Comparison of ENCODE assay signal across 1 cellular context in the genomic region with DNA sequence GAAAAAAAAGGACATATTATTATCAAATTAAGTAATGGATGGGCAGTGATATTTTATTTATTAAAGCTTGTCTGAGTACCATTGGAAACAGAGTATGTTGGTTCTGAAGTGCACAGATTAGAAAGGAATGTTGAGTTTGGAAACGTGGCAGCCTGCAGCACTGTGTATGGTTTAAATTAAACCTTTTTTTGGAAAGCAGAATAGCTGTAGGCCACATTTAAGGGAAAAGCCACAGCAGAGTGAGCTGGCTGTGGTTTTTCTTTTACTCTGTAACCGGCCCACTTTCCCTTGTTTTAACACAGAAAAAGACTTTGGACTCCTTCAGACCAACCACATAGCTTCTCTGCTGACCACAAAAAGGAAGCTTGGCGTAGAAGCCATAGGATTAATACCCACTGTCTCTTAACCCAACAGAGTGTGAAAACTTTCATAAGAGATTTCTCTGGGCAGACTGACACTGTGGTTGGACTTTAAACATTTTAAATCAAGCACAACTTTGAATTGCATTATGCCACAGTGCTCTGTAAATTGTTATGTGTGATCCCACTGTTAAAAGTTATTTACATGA.
TF ChIP-seq lines count a peak whose summit lies in the region.

No MANE protein-coding gene starts in this region.

TF ChIP-seq in HepG2, 621 proteins besides CTCF, POLR2A, EP300 and RAD21 (continued from another document and continues in another):
- TF ChIP-seq, protein P1, sequence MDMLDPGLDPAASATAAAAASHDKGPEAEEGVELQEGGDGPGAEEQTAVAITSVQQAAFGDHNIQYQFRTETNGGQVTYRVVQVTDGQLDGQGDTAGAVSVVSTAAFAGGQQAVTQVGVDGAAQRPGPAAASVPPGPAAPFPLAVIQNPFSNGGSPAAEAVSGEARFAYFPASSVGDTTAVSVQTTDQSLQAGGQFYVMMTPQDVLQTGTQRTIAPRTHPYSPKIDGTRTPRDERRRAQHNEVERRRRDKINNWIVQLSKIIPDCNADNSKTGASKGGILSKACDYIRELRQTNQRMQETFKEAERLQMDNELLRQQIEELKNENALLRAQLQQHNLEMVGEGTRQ (IDR thresholded peaks at IDR 0.05; ENCODE audit: low read depth, low read length) = no peak
- TF ChIP-seq, protein P1 (CRISPR knock-in tag; IDR thresholded peaks at IDR 0.05; ENCODE audit: borderline replicate concordance) = no peak
- TF ChIP-seq HNF4A (CRISPR knock-in tag; IDR thresholded peaks at IDR 0.05) = peak; percentile 80
- TF ChIP-seq BCL6 (CRISPR knock-in tag; IDR thresholded peaks at IDR 0.05) = peak; percentile 27; the same call in 1 of the 2 replicates
- no peak for TF ChIP-seq NRL (CRISPR knock-in tag; IDR thresholded peaks at IDR 0.05; ENCODE audit: borderline replicate concordance)
- no peak for TF ChIP-seq ZNF644 (CRISPR knock-in tag; IDR thresholded peaks at IDR 0.05; ENCODE audit: low read depth)
- no peak for TF ChIP-seq KLF6 (CRISPR knock-in tag; IDR thresholded peaks at IDR 0.05)
- TF ChIP-seq HDAC1 (CRISPR knock-in tag; IDR thresholded peaks at IDR 0.05) = peak; percentile 43
- peak; percentile 39 for TF ChIP-seq SKI (IDR thresholded peaks at IDR 0.05; ENCODE audit: partially characterized antibody)
- TF ChIP-seq IKZF1 (IDR thresholded peaks at IDR 0.05) = no peak
- TF ChIP-seq SRSF4 (IDR thresholded peaks at IDR 0.05; ENCODE audit: low read depth, low read length, poor library complexity, severe bottlenecking) = no peak
- TF ChIP-seq MAFG (CRISPR knock-in tag; IDR thresholded peaks at IDR 0.05) = no peak
- TF ChIP-seq ZNF432 (CRISPR knock-in tag; IDR thresholded peaks at IDR 0.05; ENCODE audit: borderline replicate concordance) = no peak
- TF ChIP-seq FOXK1 (CRISPR knock-in tag; IDR thresholded peaks at IDR 0.05; ENCODE audit: borderline replicate concordance, low read depth) = no peak; the same call in 1 of the 2 replicates
- no peak for TF ChIP-seq ZNF788 (CRISPR knock-in tag; IDR thresholded peaks at IDR 0.05; ENCODE audit: borderline replicate concordance)
- no peak for TF ChIP-seq ZNF329 (CRISPR knock-in tag; IDR thresholded peaks at IDR 0.05; ENCODE audit: low read depth)
- TF ChIP-seq, protein P2, sequence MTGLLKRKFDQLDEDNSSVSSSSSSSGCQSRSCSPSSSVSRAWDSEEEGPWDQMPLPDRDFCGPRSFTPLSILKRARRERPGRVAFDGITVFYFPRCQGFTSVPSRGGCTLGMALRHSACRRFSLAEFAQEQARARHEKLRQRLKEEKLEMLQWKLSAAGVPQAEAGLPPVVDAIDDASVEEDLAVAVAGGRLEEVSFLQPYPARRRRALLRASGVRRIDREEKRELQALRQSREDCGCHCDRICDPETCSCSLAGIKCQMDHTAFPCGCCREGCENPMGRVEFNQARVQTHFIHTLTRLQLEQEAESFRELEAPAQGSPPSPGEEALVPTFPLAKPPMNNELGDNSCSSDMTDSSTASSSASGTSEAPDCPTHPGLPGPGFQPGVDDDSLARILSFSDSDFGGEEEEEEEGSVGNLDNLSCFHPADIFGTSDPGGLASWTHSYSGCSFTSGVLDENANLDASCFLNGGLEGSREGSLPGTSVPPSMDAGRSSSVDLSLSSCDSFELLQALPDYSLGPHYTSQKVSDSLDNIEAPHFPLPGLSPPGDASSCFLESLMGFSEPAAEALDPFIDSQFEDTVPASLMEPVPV (CRISPR knock-in tag; IDR thresholded peaks at IDR 0.05) = no peak
- TF ChIP-seq MBD4 (IDR thresholded peaks at IDR 0.05; ENCODE audit: borderline replicate concordance, low read length) = no peak
- no peak for TF ChIP-seq ZNF569 (CRISPR knock-in tag; IDR thresholded peaks at IDR 0.05; ENCODE audit: borderline replicate concordance)
- peak; percentile 37; the same call in 1 of the 2 replicates for TF ChIP-seq PITX1 (CRISPR knock-in tag; IDR thresholded peaks at IDR 0.05)
- no peak for TF ChIP-seq MTF2 (CRISPR knock-in tag; IDR thresholded peaks at IDR 0.05; ENCODE audit: borderline replicate concordance)
- TF ChIP-seq ZNF883 (CRISPR knock-in tag; IDR thresholded peaks at IDR 0.05; ENCODE audit: not compliant biosample characterization) = no peak
- TF ChIP-seq, protein P3, sequence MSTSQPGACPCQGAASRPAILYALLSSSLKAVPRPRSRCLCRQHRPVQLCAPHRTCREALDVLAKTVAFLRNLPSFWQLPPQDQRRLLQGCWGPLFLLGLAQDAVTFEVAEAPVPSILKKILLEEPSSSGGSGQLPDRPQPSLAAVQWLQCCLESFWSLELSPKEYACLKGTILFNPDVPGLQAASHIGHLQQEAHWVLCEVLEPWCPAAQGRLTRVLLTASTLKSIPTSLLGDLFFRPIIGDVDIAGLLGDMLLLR (CRISPR knock-in tag; IDR thresholded peaks at IDR 0.05) = no peak
- TF ChIP-seq ZNF790 (CRISPR knock-in tag; IDR thresholded peaks at IDR 0.05; ENCODE audit: borderline replicate concordance) = no peak
- TF ChIP-seq MIER3 (CRISPR knock-in tag; IDR thresholded peaks at IDR 0.05; ENCODE audit: borderline replicate concordance) = no peak
- TF ChIP-seq HOXA5 (CRISPR knock-in tag; IDR thresholded peaks at IDR 0.05) = no peak
- TF ChIP-seq, protein P4, sequence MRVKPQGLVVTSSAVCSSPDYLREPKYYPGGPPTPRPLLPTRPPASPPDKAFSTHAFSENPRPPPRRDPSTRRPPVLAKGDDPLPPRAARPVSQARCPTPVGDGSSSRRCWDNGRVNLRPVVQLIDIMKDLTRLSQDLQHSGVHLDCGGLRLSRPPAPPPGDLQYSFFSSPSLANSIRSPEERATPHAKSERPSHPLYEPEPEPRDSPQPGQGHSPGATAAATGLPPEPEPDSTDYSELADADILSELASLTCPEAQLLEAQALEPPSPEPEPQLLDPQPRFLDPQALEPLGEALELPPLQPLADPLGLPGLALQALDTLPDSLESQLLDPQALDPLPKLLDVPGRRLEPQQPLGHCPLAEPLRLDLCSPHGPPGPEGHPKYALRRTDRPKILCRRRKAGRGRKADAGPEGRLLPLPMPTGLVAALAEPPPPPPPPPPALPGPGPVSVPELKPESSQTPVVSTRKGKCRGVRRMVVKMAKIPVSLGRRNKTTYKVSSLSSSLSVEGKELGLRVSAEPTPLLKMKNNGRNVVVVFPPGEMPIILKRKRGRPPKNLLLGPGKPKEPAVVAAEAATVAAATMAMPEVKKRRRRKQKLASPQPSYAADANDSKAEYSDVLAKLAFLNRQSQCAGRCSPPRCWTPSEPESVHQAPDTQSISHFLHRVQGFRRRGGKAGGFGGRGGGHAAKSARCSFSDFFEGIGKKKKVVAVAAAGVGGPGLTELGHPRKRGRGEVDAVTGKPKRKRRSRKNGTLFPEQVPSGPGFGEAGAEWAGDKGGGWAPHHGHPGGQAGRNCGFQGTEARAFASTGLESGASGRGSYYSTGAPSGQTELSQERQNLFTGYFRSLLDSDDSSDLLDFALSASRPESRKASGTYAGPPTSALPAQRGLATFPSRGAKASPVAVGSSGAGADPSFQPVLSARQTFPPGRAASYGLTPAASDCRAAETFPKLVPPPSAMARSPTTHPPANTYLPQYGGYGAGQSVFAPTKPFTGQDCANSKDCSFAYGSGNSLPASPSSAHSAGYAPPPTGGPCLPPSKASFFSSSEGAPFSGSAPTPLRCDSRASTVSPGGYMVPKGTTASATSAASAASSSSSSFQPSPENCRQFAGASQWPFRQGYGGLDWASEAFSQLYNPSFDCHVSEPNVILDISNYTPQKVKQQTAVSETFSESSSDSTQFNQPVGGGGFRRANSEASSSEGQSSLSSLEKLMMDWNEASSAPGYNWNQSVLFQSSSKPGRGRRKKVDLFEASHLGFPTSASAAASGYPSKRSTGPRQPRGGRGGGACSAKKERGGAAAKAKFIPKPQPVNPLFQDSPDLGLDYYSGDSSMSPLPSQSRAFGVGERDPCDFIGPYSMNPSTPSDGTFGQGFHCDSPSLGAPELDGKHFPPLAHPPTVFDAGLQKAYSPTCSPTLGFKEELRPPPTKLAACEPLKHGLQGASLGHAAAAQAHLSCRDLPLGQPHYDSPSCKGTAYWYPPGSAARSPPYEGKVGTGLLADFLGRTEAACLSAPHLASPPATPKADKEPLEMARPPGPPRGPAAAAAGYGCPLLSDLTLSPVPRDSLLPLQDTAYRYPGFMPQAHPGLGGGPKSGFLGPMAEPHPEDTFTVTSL (CRISPR knock-in tag; IDR thresholded peaks at IDR 0.05; ENCODE audit: borderline replicate concordance) = peak; percentile 74; the same call in 1 of the 2 replicates
- no peak for TF ChIP-seq ZNF709 (CRISPR knock-in tag; IDR thresholded peaks at IDR 0.05)
- no peak for TF ChIP-seq NFYB (CRISPR knock-in tag; IDR thresholded peaks at IDR 0.05)
- TF ChIP-seq ZSCAN31 (CRISPR knock-in tag; IDR thresholded peaks at IDR 0.05; ENCODE audit: low read depth) = no peak
- TF ChIP-seq SMARCE1 (IDR thresholded peaks at IDR 0.05; ENCODE audit: borderline replicate concordance) = no peak
- no peak for TF ChIP-seq GABPA (IDR thresholded peaks at IDR 0.05; ENCODE audit: low read depth, low read length)
- TF ChIP-seq GABPA (CRISPR knock-in tag; IDR thresholded peaks at IDR 0.05; ENCODE audit: low read depth) = no peak
- TF ChIP-seq SMC3 (IDR thresholded peaks at IDR 0.05; ENCODE audit: low read length) = no peak
- TF ChIP-seq, protein P5, sequence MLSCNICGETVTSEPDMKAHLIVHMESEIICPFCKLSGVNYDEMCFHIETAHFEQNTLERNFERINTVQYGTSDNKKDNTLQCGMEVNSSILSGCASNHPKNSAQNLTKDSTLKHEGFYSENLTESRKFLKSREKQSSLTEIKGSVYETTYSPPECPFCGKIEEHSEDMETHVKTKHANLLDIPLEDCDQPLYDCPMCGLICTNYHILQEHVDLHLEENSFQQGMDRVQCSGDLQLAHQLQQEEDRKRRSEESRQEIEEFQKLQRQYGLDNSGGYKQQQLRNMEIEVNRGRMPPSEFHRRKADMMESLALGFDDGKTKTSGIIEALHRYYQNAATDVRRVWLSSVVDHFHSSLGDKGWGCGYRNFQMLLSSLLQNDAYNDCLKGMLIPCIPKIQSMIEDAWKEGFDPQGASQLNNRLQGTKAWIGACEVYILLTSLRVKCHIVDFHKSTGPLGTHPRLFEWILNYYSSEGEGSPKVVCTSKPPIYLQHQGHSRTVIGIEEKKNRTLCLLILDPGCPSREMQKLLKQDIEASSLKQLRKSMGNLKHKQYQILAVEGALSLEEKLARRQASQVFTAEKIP (CRISPR knock-in tag; IDR thresholded peaks at IDR 0.05; ENCODE audit: borderline replicate concordance) = no peak
- TF ChIP-seq, protein P6, sequence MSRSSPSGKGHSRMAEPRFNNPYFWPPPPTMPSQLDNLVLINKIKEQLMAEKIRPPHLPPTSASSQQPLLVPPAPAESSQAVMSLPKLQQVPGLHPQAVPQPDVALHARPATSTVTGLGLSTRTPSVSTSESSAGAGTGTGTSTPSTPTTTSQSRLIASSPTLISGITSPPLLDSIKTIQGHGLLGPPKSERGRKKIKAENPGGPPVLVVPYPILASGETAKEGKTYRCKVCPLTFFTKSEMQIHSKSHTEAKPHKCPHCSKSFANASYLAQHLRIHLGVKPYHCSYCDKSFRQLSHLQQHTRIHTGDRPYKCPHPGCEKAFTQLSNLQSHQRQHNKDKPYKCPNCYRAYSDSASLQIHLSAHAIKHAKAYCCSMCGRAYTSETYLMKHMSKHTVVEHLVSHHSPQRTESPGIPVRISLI (CRISPR knock-in tag; IDR thresholded peaks at IDR 0.05; ENCODE audit: borderline replicate concordance) = no peak
- TF ChIP-seq, protein P7, sequence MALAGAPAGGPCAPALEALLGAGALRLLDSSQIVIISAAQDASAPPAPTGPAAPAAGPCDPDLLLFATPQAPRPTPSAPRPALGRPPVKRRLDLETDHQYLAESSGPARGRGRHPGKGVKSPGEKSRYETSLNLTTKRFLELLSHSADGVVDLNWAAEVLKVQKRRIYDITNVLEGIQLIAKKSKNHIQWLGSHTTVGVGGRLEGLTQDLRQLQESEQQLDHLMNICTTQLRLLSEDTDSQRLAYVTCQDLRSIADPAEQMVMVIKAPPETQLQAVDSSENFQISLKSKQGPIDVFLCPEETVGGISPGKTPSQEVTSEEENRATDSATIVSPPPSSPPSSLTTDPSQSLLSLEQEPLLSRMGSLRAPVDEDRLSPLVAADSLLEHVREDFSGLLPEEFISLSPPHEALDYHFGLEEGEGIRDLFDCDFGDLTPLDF (CRISPR knock-in tag; IDR thresholded peaks at IDR 0.05) = no peak
- no peak for TF ChIP-seq PAWR (CRISPR knock-in tag; IDR thresholded peaks at IDR 0.05; ENCODE audit: borderline replicate concordance)
- no peak for TF ChIP-seq ATM (IDR thresholded peaks at IDR 0.05; ENCODE audit: borderline replicate concordance)
- TF ChIP-seq, protein P8, sequence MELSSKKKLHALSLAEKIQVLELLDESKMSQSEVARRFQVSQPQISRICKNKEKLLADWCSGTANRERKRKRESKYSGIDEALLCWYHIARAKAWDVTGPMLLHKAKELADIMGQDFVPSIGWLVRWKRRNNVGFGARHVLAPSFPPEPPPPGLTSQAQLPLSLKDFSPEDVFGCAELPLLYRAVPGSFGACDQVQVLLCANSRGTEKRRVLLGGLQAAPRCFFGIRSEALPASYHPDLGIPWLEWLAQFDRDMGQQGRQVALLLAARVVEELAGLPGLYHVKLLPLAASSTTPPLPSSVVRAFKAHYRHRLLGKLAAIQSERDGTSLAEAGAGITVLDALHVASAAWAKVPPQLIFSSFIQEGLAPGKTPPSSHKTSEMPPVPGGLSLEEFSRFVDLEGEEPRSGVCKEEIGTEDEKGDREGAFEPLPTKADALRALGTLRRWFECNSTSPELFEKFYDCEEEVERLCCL (CRISPR knock-in tag; IDR thresholded peaks at IDR 0.05; ENCODE audit: borderline replicate concordance) = no peak
- peak; percentile 40; the same call in 1 of the 2 replicates for TF ChIP-seq SOX5 (CRISPR knock-in tag; IDR thresholded peaks at IDR 0.05; ENCODE audit: borderline replicate concordance)
- no peak for TF ChIP-seq FOXM1 (CRISPR knock-in tag; IDR thresholded peaks at IDR 0.05)
- TF ChIP-seq, protein P9, sequence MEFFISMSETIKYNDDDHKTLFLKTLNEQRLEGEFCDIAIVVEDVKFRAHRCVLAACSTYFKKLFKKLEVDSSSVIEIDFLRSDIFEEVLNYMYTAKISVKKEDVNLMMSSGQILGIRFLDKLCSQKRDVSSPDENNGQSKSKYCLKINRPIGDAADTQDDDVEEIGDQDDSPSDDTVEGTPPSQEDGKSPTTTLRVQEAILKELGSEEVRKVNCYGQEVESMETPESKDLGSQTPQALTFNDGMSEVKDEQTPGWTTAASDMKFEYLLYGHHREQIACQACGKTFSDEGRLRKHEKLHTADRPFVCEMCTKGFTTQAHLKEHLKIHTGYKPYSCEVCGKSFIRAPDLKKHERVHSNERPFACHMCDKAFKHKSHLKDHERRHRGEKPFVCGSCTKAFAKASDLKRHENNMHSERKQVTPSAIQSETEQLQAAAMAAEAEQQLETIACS (CRISPR knock-in tag; IDR thresholded peaks at IDR 0.05) = no peak
- TF ChIP-seq, protein P10, sequence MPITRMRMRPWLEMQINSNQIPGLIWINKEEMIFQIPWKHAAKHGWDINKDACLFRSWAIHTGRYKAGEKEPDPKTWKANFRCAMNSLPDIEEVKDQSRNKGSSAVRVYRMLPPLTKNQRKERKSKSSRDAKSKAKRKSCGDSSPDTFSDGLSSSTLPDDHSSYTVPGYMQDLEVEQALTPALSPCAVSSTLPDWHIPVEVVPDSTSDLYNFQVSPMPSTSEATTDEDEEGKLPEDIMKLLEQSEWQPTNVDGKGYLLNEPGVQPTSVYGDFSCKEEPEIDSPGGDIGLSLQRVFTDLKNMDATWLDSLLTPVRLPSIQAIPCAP (CRISPR knock-in tag; IDR thresholded peaks at IDR 0.05; ENCODE audit: low read depth) = no peak
- no peak for TF ChIP-seq ADNP (CRISPR knock-in tag; IDR thresholded peaks at IDR 0.05)
- no peak for TF ChIP-seq SCMH1 (CRISPR knock-in tag; IDR thresholded peaks at IDR 0.05; ENCODE audit: borderline replicate concordance)
